Comparison of ENCODE assay signal across 1 cellular context in the genomic region with DNA sequence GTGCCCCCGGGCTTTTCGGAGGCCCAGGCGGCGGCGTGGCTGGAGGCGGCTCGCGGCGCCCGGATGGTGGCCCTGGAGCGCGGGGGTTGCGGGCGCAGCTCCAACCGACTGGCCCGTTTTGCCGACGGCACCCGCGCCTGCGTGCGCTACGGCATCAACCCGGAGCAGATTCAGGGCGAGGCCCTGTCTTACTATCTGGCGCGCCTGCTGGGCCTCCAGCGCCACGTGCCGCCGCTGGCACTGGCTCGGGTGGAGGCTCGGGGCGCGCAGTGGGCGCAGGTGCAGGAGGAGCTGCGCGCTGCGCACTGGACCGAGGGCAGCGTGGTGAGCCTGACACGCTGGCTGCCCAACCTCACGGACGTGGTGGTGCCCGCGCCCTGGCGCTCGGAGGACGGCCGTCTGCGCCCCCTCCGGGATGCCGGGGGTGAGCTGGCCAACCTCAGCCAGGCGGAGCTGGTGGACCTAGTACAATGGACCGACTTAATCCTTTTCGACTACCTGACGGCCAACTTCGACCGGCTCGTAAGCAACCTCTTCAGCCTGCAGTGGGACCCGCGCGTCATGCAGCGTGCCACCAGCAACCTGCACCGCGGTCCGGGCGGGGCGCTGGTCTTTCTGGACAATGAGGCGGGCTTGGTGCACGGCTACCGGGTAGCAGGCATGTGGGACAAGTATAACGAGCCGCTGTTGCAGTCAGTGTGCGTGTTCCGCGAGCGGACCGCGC.
TF ChIP-seq lines count a peak whose summit lies in the region.

No MANE protein-coding gene starts in this region.

TF ChIP-seq in GM12878, 131 proteins besides CTCF, POLR2A, EP300 and RAD21 (continued from another document):
- no peak for TF ChIP-seq FOS (IDR thresholded peaks at IDR 0.05; ENCODE audit: borderline replicate concordance, extremely low read depth, insufficient read length)
- TF ChIP-seq, protein P1, sequence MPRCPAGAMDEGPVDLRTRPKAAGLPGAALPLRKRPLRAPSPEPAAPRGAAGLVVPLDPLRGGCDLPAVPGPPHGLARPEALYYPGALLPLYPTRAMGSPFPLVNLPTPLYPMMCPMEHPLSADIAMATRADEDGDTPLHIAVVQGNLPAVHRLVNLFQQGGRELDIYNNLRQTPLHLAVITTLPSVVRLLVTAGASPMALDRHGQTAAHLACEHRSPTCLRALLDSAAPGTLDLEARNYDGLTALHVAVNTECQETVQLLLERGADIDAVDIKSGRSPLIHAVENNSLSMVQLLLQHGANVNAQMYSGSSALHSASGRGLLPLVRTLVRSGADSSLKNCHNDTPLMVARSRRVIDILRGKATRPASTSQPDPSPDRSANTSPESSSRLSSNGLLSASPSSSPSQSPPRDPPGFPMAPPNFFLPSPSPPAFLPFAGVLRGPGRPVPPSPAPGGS (IDR thresholded peaks at IDR 0.05; ENCODE audit: borderline replicate concordance, insufficient read depth, low read depth, low read length, poor library complexity, severe bottlenecking): no peak
- no peak for TF ChIP-seq CBFB (IDR thresholded peaks at IDR 0.05; ENCODE audit: low read depth)
- TF ChIP-seq TARDBP (IDR thresholded peaks at IDR 0.05; ENCODE audit: borderline replicate concordance): no peak; the same call in 1 of the 2 replicates
- TF ChIP-seq MTA2 (IDR thresholded peaks at IDR 0.05; ENCODE audit: low read depth): no peak
- no peak for TF ChIP-seq HDGF (IDR thresholded peaks at IDR 0.05)
- TF ChIP-seq CREM (IDR thresholded peaks at IDR 0.05; ENCODE audit: low read depth): peak; percentile 7; the same call in 1 of the 2 replicates
- no peak for TF ChIP-seq SUPT20H (IDR thresholded peaks at IDR 0.05; ENCODE audit: borderline replicate concordance, control insufficient read depth, low read depth, low read length)
- peak; percentile 20; the same call in 1 of the 2 replicates for TF ChIP-seq IKZF1 (conservative IDR thresholded peaks at IDR 0.05)
- TF ChIP-seq RBBP5 (conservative IDR thresholded peaks at IDR 0.05): no peak
- no peak for TF ChIP-seq ZBED1 (IDR thresholded peaks at IDR 0.05; ENCODE audit: borderline replicate concordance)
- TF ChIP-seq BHLHE40 (IDR thresholded peaks at IDR 0.05; ENCODE audit: borderline replicate concordance in 1 of 2, low read depth in 2 of 2, low read length in 1 of 2): peak in 1 of 2 experiments; percentile 67; a peak in 1 of 4 replicates
- no peak for TF ChIP-seq SIX5 (IDR thresholded peaks at IDR 0.05; ENCODE audit: low read depth, low read length, severe bottlenecking)
- TF ChIP-seq MYC (IDR thresholded peaks at IDR 0.05; ENCODE audit: insufficient read depth, insufficient read length, insufficient replicate concordance, low read length, severe bottlenecking): peak; percentile 64
- TF ChIP-seq, protein P2, sequence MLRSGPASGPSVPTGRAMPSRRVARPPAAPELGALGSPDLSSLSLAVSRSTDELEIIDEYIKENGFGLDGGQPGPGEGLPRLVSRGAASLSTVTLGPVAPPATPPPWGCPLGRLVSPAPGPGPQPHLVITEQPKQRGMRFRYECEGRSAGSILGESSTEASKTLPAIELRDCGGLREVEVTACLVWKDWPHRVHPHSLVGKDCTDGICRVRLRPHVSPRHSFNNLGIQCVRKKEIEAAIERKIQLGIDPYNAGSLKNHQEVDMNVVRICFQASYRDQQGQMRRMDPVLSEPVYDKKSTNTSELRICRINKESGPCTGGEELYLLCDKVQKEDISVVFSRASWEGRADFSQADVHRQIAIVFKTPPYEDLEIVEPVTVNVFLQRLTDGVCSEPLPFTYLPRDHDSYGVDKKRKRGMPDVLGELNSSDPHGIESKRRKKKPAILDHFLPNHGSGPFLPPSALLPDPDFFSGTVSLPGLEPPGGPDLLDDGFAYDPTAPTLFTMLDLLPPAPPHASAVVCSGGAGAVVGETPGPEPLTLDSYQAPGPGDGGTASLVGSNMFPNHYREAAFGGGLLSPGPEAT (IDR thresholded peaks at IDR 0.05; ENCODE audit: low read depth): no peak
- TF ChIP-seq, protein P3, sequence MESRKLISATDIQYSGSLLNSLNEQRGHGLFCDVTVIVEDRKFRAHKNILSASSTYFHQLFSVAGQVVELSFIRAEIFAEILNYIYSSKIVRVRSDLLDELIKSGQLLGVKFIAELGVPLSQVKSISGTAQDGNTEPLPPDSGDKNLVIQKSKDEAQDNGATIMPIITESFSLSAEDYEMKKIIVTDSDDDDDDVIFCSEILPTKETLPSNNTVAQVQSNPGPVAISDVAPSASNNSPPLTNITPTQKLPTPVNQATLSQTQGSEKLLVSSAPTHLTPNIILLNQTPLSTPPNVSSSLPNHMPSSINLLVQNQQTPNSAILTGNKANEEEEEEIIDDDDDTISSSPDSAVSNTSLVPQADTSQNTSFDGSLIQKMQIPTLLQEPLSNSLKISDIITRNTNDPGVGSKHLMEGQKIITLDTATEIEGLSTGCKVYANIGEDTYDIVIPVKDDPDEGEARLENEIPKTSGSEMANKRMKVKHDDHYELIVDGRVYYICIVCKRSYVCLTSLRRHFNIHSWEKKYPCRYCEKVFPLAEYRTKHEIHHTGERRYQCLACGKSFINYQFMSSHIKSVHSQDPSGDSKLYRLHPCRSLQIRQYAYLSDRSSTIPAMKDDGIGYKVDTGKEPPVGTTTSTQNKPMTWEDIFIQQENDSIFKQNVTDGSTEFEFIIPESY (IDR thresholded peaks at IDR 0.05): no peak
- TF ChIP-seq EED (IDR thresholded peaks at IDR 0.05; ENCODE audit: low read depth): no peak
- TF ChIP-seq RCOR1 (conservative IDR thresholded peaks at IDR 0.05; ENCODE audit: low read depth, low read length): no peak
- TF ChIP-seq, protein P4, sequence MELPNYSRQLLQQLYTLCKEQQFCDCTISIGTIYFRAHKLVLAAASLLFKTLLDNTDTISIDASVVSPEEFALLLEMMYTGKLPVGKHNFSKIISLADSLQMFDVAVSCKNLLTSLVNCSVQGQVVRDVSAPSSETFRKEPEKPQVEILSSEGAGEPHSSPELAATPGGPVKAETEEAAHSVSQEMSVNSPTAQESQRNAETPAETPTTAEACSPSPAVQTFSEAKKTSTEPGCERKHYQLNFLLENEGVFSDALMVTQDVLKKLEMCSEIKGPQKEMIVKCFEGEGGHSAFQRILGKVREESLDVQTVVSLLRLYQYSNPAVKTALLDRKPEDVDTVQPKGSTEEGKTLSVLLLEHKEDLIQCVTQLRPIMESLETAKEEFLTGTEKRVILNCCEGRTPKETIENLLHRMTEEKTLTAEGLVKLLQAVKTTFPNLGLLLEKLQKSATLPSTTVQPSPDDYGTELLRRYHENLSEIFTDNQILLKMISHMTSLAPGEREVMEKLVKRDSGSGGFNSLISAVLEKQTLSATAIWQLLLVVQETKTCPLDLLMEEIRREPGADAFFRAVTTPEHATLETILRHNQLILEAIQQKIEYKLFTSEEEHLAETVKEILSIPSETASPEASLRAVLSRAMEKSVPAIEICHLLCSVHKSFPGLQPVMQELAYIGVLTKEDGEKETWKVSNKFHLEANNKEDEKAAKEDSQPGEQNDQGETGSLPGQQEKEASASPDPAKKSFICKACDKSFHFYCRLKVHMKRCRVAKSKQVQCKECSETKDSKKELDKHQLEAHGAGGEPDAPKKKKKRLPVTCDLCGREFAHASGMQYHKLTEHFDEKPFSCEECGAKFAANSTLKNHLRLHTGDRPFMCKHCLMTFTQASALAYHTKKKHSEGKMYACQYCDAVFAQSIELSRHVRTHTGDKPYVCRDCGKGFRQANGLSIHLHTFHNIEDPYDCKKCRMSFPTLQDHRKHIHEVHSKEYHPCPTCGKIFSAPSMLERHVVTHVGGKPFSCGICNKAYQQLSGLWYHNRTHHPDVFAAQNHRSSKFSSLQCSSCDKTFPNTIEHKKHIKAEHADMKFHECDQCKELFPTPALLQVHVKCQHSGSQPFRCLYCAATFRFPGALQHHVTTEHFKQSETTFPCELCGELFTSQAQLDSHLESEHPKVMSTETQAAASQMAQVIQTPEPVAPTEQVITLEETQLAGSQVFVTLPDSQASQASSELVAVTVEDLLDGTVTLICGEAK (IDR thresholded peaks at IDR 0.05; ENCODE audit: borderline replicate concordance): no peak
- TF ChIP-seq CHD2 (IDR thresholded peaks at IDR 0.05; ENCODE audit: borderline replicate concordance, low read depth, low read length): no peak
- no peak for TF ChIP-seq PAX5 (IDR thresholded peaks at IDR 0.05; ENCODE audit: borderline replicate concordance, low read depth, low read length)
- no peak for TF ChIP-seq SUZ12 (IDR thresholded peaks at IDR 0.05; ENCODE audit: unreplicated experiment)
- TF ChIP-seq CBX5 (IDR thresholded peaks at IDR 0.05; ENCODE audit: low read depth): no peak
- no peak for TF ChIP-seq NR2F1 (conservative IDR thresholded peaks at IDR 0.05)
- TF ChIP-seq SMAD1 (IDR thresholded peaks at IDR 0.05; ENCODE audit: low read depth, partially characterized antibody): no peak
- TF ChIP-seq ZNF217 (IDR thresholded peaks at IDR 0.05): no peak
- no peak for TF ChIP-seq TAF1 (IDR thresholded peaks at IDR 0.05; ENCODE audit: borderline replicate concordance, low read depth, low read length)
- TF ChIP-seq, protein P5, sequence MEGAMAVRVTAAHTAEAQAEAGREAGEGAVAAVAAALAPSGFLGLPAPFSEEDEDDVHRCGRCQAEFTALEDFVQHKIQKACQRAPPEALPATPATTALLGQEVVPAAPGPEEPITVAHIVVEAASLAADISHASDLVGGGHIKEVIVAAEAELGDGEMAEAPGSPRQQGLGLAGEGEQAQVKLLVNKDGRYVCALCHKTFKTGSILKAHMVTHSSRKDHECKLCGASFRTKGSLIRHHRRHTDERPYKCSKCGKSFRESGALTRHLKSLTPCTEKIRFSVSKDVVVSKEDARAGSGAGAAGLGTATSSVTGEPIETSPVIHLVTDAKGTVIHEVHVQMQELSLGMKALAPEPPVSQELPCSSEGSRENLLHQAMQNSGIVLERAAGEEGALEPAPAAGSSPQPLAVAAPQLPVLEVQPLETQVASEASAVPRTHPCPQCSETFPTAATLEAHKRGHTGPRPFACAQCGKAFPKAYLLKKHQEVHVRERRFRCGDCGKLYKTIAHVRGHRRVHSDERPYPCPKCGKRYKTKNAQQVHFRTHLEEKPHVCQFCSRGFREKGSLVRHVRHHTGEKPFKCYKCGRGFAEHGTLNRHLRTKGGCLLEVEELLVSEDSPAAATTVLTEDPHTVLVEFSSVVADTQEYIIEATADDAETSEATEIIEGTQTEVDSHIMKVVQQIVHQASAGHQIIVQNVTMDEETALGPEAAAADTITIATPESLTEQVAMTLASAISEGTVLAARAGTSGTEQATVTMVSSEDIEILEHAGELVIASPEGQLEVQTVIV (IDR thresholded peaks at IDR 0.05; ENCODE audit: borderline replicate concordance, partially characterized antibody): no peak
- TF ChIP-seq BMI1 (IDR thresholded peaks at IDR 0.05; ENCODE audit: borderline replicate concordance): no peak
- TF ChIP-seq, protein P6, sequence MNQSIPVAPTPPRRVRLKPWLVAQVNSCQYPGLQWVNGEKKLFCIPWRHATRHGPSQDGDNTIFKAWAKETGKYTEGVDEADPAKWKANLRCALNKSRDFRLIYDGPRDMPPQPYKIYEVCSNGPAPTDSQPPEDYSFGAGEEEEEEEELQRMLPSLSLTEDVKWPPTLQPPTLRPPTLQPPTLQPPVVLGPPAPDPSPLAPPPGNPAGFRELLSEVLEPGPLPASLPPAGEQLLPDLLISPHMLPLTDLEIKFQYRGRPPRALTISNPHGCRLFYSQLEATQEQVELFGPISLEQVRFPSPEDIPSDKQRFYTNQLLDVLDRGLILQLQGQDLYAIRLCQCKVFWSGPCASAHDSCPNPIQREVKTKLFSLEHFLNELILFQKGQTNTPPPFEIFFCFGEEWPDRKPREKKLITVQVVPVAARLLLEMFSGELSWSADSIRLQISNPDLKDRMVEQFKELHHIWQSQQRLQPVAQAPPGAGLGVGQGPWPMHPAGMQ (IDR thresholded peaks at IDR 0.05; ENCODE audit: borderline replicate concordance): no peak
- TF ChIP-seq MYB (IDR thresholded peaks at IDR 0.05; ENCODE audit: borderline replicate concordance, low read depth, low read length): no peak
- no peak for TF ChIP-seq POU2F2 (IDR thresholded peaks at IDR 0.05; ENCODE audit: borderline replicate concordance, low read depth, low read length)
- TF ChIP-seq, protein P7, sequence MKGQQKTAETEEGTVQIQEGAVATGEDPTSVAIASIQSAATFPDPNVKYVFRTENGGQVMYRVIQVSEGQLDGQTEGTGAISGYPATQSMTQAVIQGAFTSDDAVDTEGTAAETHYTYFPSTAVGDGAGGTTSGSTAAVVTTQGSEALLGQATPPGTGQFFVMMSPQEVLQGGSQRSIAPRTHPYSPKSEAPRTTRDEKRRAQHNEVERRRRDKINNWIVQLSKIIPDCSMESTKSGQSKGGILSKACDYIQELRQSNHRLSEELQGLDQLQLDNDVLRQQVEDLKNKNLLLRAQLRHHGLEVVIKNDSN (IDR thresholded peaks at IDR 0.05; ENCODE audit: borderline replicate concordance, extremely low read length, insufficient read depth, low read depth, low read length): no peak
- no peak for TF ChIP-seq PAX8 (IDR thresholded peaks at IDR 0.05)
- TF ChIP-seq HDAC6 (IDR thresholded peaks at IDR 0.05; ENCODE audit: unreplicated experiment): peak; percentile 98
- no peak for TF ChIP-seq FOXM1 (IDR thresholded peaks at IDR 0.05; ENCODE audit: low read depth, low read length)
- no peak for TF ChIP-seq SIN3A (IDR thresholded peaks at IDR 0.05; ENCODE audit: low read depth, low read length)
- no peak for TF ChIP-seq TBL1XR1 (IDR thresholded peaks at IDR 0.05; ENCODE audit: low read depth, low read length)
- TF ChIP-seq MTA3 (IDR thresholded peaks at IDR 0.05; ENCODE audit: borderline replicate concordance, low read length): no peak
- no peak for TF ChIP-seq STAT1 (conservative IDR thresholded peaks at IDR 0.05)
- TF ChIP-seq, protein P8, sequence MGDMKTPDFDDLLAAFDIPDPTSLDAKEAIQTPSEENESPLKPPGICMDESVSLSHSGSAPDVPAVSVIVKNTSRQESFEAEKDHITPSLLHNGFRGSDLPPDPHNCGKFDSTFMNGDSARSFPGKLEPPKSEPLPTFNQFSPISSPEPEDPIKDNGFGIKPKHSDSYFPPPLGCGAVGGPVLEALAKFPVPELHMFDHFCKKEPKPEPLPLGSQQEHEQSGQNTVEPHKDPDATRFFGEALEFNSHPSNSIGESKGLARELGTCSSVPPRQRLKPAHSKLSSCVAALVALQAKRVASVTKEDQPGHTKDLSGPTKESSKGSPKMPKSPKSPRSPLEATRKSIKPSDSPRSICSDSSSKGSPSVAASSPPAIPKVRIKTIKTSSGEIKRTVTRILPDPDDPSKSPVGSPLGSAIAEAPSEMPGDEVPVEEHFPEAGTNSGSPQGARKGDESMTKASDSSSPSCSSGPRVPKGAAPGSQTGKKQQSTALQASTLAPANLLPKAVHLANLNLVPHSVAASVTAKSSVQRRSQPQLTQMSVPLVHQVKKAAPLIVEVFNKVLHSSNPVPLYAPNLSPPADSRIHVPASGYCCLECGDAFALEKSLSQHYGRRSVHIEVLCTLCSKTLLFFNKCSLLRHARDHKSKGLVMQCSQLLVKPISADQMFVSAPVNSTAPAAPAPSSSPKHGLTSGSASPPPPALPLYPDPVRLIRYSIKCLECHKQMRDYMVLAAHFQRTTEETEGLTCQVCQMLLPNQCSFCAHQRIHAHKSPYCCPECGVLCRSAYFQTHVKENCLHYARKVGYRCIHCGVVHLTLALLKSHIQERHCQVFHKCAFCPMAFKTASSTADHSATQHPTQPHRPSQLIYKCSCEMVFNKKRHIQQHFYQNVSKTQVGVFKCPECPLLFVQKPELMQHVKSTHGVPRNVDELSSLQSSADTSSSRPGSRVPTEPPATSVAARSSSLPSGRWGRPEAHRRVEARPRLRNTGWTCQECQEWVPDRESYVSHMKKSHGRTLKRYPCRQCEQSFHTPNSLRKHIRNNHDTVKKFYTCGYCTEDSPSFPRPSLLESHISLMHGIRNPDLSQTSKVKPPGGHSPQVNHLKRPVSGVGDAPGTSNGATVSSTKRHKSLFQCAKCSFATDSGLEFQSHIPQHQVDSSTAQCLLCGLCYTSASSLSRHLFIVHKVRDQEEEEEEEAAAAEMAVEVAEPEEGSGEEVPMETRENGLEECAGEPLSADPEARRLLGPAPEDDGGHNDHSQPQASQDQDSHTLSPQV (IDR thresholded peaks at IDR 0.05): no peak
- TF ChIP-seq TCF12 (IDR thresholded peaks at IDR 0.05; ENCODE audit: low read depth, low read length): 0 out of 2 replicates have a peak, but pooled peaks have one; percentile 13
